13 cellular contexts compared by ENCODE assay signal in the genomic region with DNA sequence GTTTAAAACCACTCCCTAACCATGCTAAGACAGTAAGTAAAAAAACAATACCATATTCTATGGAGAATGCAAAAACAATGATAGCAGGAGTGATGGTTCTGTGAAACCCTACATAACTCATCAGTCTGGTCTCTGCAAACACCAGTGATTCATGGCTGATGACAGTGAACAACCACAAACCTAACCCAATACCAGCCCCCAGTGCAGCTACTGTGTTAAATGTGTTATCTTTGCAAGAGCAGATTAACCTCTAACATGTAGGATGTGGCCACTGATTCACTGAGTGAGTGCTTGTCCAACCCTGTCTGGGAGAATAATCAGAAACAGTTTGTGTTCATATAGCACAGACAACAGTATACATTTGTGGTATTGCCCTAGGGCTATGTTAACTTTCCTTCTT.
A peak's percentile ranks its signal among the peaks of the same experiment; 100 is the strongest.
DNase-seq lines count a peak whose midpoint lies in the region; ATAC-seq and TF ChIP-seq lines count a peak whose summit lies in the region.
"Had no signal": no experiment of that assay in that cellular context is flagged by ENCODE, and none has a peak within 500 bp of the region (broad histone marks: within the 10 kb centered on the region; RNA-seq: fewer than 3 reads in every experiment).

No MANE protein-coding gene starts in this region.

- no peaks in the 10 kb centered on the region for H3K27me3 Mint-ChIP-seq in activated T-cell treated with anti-CD3 and anti-CD28 coated beads, Interleukin-2, amount 50 U/mL, for 72 hours (ENCODE audit: low read depth)

- intact Hi-C loops in right cardiac atrium (cut with DNase I): no loop called here
- intact Hi-C loops in A673 (cut with micrococcal nuclease; ENCODE audit: unreplicated experiment): no loop called here

- no peaks in the 10 kb centered on the region for H3K9me3 Mint-ChIP-seq in activated T-cell treated with anti-CD3 and anti-CD28 coated beads, Interleukin-2, amount 50 U/mL, for 72 hours
- H3K9me3 Mint-ChIP-seq: nephron progenitor cell had no signal

- H3K27ac Mint-ChIP-seq in activated T-cell treated with anti-CD3 and anti-CD28 coated beads, Interleukin-2, amount 50 U/mL, for 72 hours: no peak overlapping the region
- H3K27ac Mint-ChIP-seq: nephron progenitor cell; stimulated activated naive B cell treated with anti-CD40 and anti-IgM and Interleukin-4, amounts not matched to agents 10 μg/mL and 1 μg/mL and 100 μg/mL, for 72 hours had no signal

- POLR2A ChIA-PET in A673 (lab: Charles Lee; ENCODE audit: low non-redundant PET): no interaction called here

- no peaks in the 10 kb centered on the region for H3K4me1 ChIP-seq in right cardiac atrium (ENCODE audit: control insufficient read depth, insufficient read depth, low read length)
- H3K4me1 ChIP-seq in A673 (ENCODE audit: insufficient read depth, low read length, poor library complexity, severe bottlenecking): no peaks in the 10 kb centered on the region

- H3K27me3 ChIP-seq in right cardiac atrium (ENCODE audit: control insufficient read depth, insufficient read depth) (no peaks in the 10 kb centered on the region), A673 (replicated peaks; ENCODE audit: insufficient read depth, low read depth, low read length, poor library complexity) (no peaks in the 10 kb centered on the region)
- H3K27me3 ChIP-seq: BLaER1 had no signal

- peak; percentile 12 for DNase-seq in Caki2 (ENCODE audit: low read depth)
- DNase-seq in KG1 (lab: John Stamatoyannopoulos, UW): peak; percentile 4
- DNase-seq in activated T-cell treated with anti-CD3 and anti-CD28 coated beads, Interleukin-2, amount 50 U/mL, for 72 hours: peak; percentile 67
- peak; percentile 92 for DNase-seq in iris pigment epithelial cell (ENCODE audit: low read depth)
- no peak for DNase-seq in dedifferentiated amniotic fluid mesenchymal stem cell (ENCODE audit: extremely low spot score)
- no peak for DNase-seq in right cardiac atrium
- DNase-seq in A673 (ENCODE audit: low spot score): no peak
- DNase-seq: activated CD8-positive, alpha-beta memory T cell treated with anti-CD3 and anti-CD28 coated beads, Interleukin-2, amount 50 U/mL, for 4 hours; nephron progenitor cell; small intestine; stimulated activated naive B cell treated with anti-CD40 and anti-IgM and Interleukin-4, amounts not matched to agents 10 μg/mL and 1 μg/mL and 100 μg/mL, for 72 hours had no signal

- no peak for TF ChIP-seq CTCF in A673 (conservative IDR thresholded peaks at IDR 0.05; ENCODE audit: low read depth, low read length)

- peak overlapping the region; percentile 1 to 35 for H3K4me3 Mint-ChIP-seq in activated T-cell treated with anti-CD3 and anti-CD28 coated beads, Interleukin-2, amount 50 U/mL, for 72 hours
- H3K4me3 Mint-ChIP-seq: nephron progenitor cell; stimulated activated naive B cell treated with anti-CD40 and anti-IgM and Interleukin-4, amounts not matched to agents 10 μg/mL and 1 μg/mL and 100 μg/mL, for 72 hours had no signal

- H3K27ac ChIP-seq in right cardiac atrium (ENCODE audit: low read length) (no peak overlapping the region), A673 (ENCODE audit: low read depth, low read length, poor library complexity, severe bottlenecking) (no peak overlapping the region)
- H3K27ac ChIP-seq: BLaER1 had no signal

- H3K4me1 Mint-ChIP-seq in activated T-cell treated with anti-CD3 and anti-CD28 coated beads, Interleukin-2, amount 50 U/mL, for 72 hours (ENCODE audit: low read depth): peaks cover 11% of the 10 kb centered on the region
- H3K4me1 Mint-ChIP-seq: nephron progenitor cell; stimulated activated naive B cell treated with anti-CD40 and anti-IgM and Interleukin-4, amounts not matched to agents 10 μg/mL and 1 μg/mL and 100 μg/mL, for 72 hours had no signal

- in situ Hi-C loops in Caki2 (cut with HindIII; ENCODE audit: low pct_unique_long_range_greater_than_20kb, low sequenced_read_pairs): no loop called here

- no peaks in the 10 kb centered on the region for H3K36me3 ChIP-seq in A673 (ENCODE audit: insufficient read depth, low read length, poor library complexity, severe bottlenecking)
- H3K36me3 ChIP-seq: BLaER1 had no signal

- H3K9me3 ChIP-seq in right cardiac atrium (ENCODE audit: control insufficient read depth, low read length) (no peaks in the 10 kb centered on the region), A673 (ENCODE audit: low read depth, low read length, poor library complexity, severe bottlenecking) (no peaks in the 10 kb centered on the region)
- H3K9me3 ChIP-seq: BLaER1 had no signal

- CTCF ChIA-PET in A673 (lab: Charles Lee): no interaction called here

- no TSS peak for BruUV-seq in A673 (replicated peaks; lab: Mats Ljungman, UMichigan)

- peak; percentile 98 to 99 for ATAC-seq in activated T-cell treated with anti-CD3 and anti-CD28 coated beads, Interleukin-2, amount 50 U/mL, for 72 hours (replicated peaks in 1 of 2)
- ATAC-seq in HG03521 (IDR thresholded peaks at IDR 0.05; ENCODE audit: unreplicated experiment) (no peak), right cardiac atrium (no peak)
- ATAC-seq: stimulated activated naive B cell treated with anti-CD40 and anti-IgM and Interleukin-4, amounts not matched to agents 10 μg/mL and 1 μg/mL and 100 μg/mL, for 72 hours had no signal

- H3K4me3 ChIP-seq in right cardiac atrium (ENCODE audit: low read length) (no peak overlapping the region), A673 (ENCODE audit: low read depth, low read length, poor library complexity, severe bottlenecking) (no peak overlapping the region)
- H3K4me3 ChIP-seq: BLaER1 had no signal

- no peaks in the 10 kb centered on the region for H3K36me3 Mint-ChIP-seq in activated T-cell treated with anti-CD3 and anti-CD28 coated beads, Interleukin-2, amount 50 U/mL, for 72 hours (ENCODE audit: insufficient read depth in 2 of 2)
- H3K36me3 Mint-ChIP-seq: stimulated activated naive B cell treated with anti-CD40 and anti-IgM and Interleukin-4, amounts not matched to agents 10 μg/mL and 1 μg/mL and 100 μg/mL, for 72 hours had no signal

Comparison
In these comparisons a context has a peak if more than half of its experiments do, and no peak if none do; other contexts are left out.
1. DNase-seq: peak in Caki2 (single experiment), KG1 (single experiment), activated T-cell treated with anti-CD3 and anti-CD28 coated beads, Interleukin-2, amount 50 U/mL, for 72 hours (2 of 2) and iris pigment epithelial cell (single experiment); none in dedifferentiated amniotic fluid mesenchymal stem cell (single experiment), right cardiac atrium (0 of 3) and A673 (single experiment).
2. ATAC-seq: peak in activated T-cell treated with anti-CD3 and anti-CD28 coated beads, Interleukin-2, amount 50 U/mL, for 72 hours (2 of 2); none in HG03521 (single experiment) and right cardiac atrium (0 of 2).